In genomic region chr18:57859314-57859713, GRCh38 we compare ENCODE assay signal across 7 cellular contexts. TPM values are rescaled to one million over a fixed set of nuclear protein-coding genes. Genes with fewer than 3 reads are reported as not detected.
DNase-seq lines count a peak whose midpoint lies in the region; ATAC-seq and TF ChIP-seq lines count a peak whose summit lies in the region.

No MANE protein-coding gene starts in this region.

- no peaks in the 10 kb centered on the region for H3K9me2 ChIP-seq in MM.1S (replicated peaks; ENCODE audit: insufficient read depth, low read length)

- POLR2A ChIA-PET in MCF 10A (lab: Yijun Ruan, JAX): interaction anchor here (0.7 kb wide), 1 partner anchor 70 kb away, joined by 3 read pairs; no protein-coding TSS in a partner anchor

- DNase-seq in GM10266 (ENCODE audit: extremely low spot score) (peak; percentile 16), MM.1S (no peak), MCF 10A (ENCODE audit: unreplicated experiment) (peak; percentile 56), psoas muscle (no peak), ureter (ENCODE audit: low spot score) (no peak), sciatic nerve (ENCODE audit: low spot score) (no peak)

- no peaks in the 10 kb centered on the region for H3K9me3 Mint-ChIP-seq in MCF 10A (ENCODE audit: unreplicated experiment)

- H2AFZ ChIP-seq in MM.1S (ENCODE audit: low read length): no peak overlapping the region

- no peak overlapping the region for H3K27ac Mint-ChIP-seq in MCF 10A (ENCODE audit: low read depth, unreplicated experiment)

- H3K27ac ChIP-seq in MM.1S (ENCODE audit: low read length) (no peak overlapping the region), psoas muscle (no peak overlapping the region)

- no peaks in the 10 kb centered on the region for H3K79me2 ChIP-seq in MM.1S (ENCODE audit: low read length)

- no peak overlapping the region for H3K4me3 Mint-ChIP-seq in MCF 10A (ENCODE audit: unreplicated experiment)

- H3K9ac ChIP-seq in MM.1S (ENCODE audit: low read length): no peak overlapping the region

- H3K4me2 ChIP-seq in MM.1S (ENCODE audit: low read depth, low read length): no peak overlapping the region

- H3K27me3 ChIP-seq in MM.1S (replicated peaks; ENCODE audit: insufficient read depth, low read length): no peaks in the 10 kb centered on the region
- no peaks in the 10 kb centered on the region for H3K27me3 ChIP-seq in psoas muscle (ENCODE audit: insufficient read depth in 3 of 3, low read length in 2 of 3)

- H3K9me3 ChIP-seq in MM.1S (replicated peaks; ENCODE audit: insufficient read depth, low read length): no peaks in the 10 kb centered on the region
- H3K9me3 ChIP-seq in psoas muscle: no peaks in the 10 kb centered on the region

- H3K4me1 Mint-ChIP-seq in MCF 10A (ENCODE audit: insufficient read depth, unreplicated experiment): no peaks in the 10 kb centered on the region

- H3K36me3 ChIP-seq in MM.1S (replicated peaks; ENCODE audit: insufficient read depth, low read length) (no peaks in the 10 kb centered on the region), psoas muscle (ENCODE audit: insufficient read depth in 1 of 2, low read depth in 1 of 2) (no peaks in the 10 kb centered on the region)

- no peaks in the 10 kb centered on the region for H4K20me1 ChIP-seq in MM.1S (ENCODE audit: insufficient read depth, low read length)

- CTCF ChIA-PET in MCF 10A (lab: Yijun Ruan, JAX): interaction anchor here (0.6 to 1.3 kb wide), 10 partner anchors 8 to 638 kb away, joined by 3 to 5 read pairs (median 3); no protein-coding TSS in a partner anchor

- no peaks in the 10 kb centered on the region for H3K27me3 Mint-ChIP-seq in MCF 10A (ENCODE audit: insufficient read depth, unreplicated experiment)

- no TSS peak for BruUV-seq in MCF 10A (replicated peaks; lab: Mats Ljungman, UMichigan)

- TF ChIP-seq CTCF in GM10266 (IDR thresholded peaks at IDR 0.05; ENCODE audit: control insufficient read depth, insufficient read depth, low read depth, missing control alignments): peak; percentile 59
- peak; percentile 56 for TF ChIP-seq CTCF in MM.1S (IDR thresholded peaks at IDR 0.05; ENCODE audit: low read length)
- peak; percentile 41 for TF ChIP-seq CTCF in MCF 10A (IDR thresholded peaks at IDR 0.05; ENCODE audit: unreplicated experiment)
- TF ChIP-seq CTCF in psoas muscle (IDR thresholded peaks at IDR 0.05): peak; percentile 31

- no peaks in the 10 kb centered on the region for H3F3A ChIP-seq in MM.1S (ENCODE audit: insufficient read depth, low read length)

- intact Hi-C loops in MCF 10A (cut with micrococcal nuclease) (loop anchor here (1.0 kb wide), 1 partner anchor 229 kb away; no protein-coding TSS in a partner anchor), psoas muscle (cut with DNase I) (no loop called here), sciatic nerve (cut with DNase I) (no loop called here)

- H3K4me1 ChIP-seq in MM.1S (ENCODE audit: low read length): no peaks in the 10 kb centered on the region
- H3K4me1 ChIP-seq in psoas muscle: no peaks in the 10 kb centered on the region

- H3K36me3 Mint-ChIP-seq in MCF 10A (ENCODE audit: insufficient read depth, unreplicated experiment): no peaks in the 10 kb centered on the region

- H3K4me3 ChIP-seq in MM.1S (ENCODE audit: low read length) (no peak overlapping the region), psoas muscle (no peak overlapping the region)

- ATAC-seq in GM21423 (IDR thresholded peaks at IDR 0.05; ENCODE audit: unreplicated experiment): peak; percentile 88
- peak in 1 of 4 donors; percentile 50 for ATAC-seq in psoas muscle
- ATAC-seq in sciatic nerve: no peak

RNA-seq across cellular contexts. Expression of gene ATP8B1, which starts 56.2 kb away (rescaled TPM):
- total RNA-seq in MCF 10A (2022) (1.4 and 1.8 TPM in 2 replicates), psoas muscle (1 to 10 TPM; 1.2 to 2.5 (median 1.7) TPM), ureter (171 TPM), sciatic nerve (10.5 TPM)
- under 1 TPM; 0.45 to 0.79 (median 0.63) TPM for polyA plus RNA-seq in psoas muscle

Comparison
In these comparisons a context has a peak if more than half of its experiments do, and no peak if none do; other contexts are left out.
1. DNase-seq: peak in GM10266 (single experiment) and MCF 10A (single experiment); none in MM.1S (single experiment), psoas muscle (0 of 2), ureter (single experiment) and sciatic nerve (single experiment).
2. RNA of gene ATP8B1, which starts 56.2 kb away (total RNA-seq): 171 TPM in ureter (single experiment); 10.5 TPM in sciatic nerve (single experiment), 1.2 to 2.5 TPM in psoas muscle and 1.4 to 1.8 TPM in MCF 10A; every median in the first group is over 10 times any median in the second.
3. Peak in every context shown above with its lines, with median percentiles within 50 percentile points of each other: CTCF ChIP-seq.